ENCODE assay signal across 33 cellular contexts in genomic region chr4:184363258-184363657, GRCh38.
"Had no signal": no experiment of that assay in that cellular context is flagged by ENCODE, and none has a peak within 500 bp of the region (broad histone marks: within the 10 kb centered on the region; RNA-seq: fewer than 3 reads in every experiment).

No MANE protein-coding gene starts in this region.

- H3K4me2 ChIP-seq: SK-N-SH had no signal

- H3K36me3 ChIP-seq: breast epithelium, MG63, Peyer's patch, SJSA1 had no signal

- DNase-seq: activated CD4-positive, alpha-beta T cell treated with anti-CD3 and anti-CD28 coated beads, Interleukin-2, amount 10 ng/mL, durations not matched to agents 7 days and 5 days; activated CD4-positive, alpha-beta T cell treated with anti-CD3 and anti-CD28 coated beads, Interleukin-2, amount 50 U/mL, for 48 hours; activated CD8-positive, alpha-beta T cell treated with anti-CD3 and anti-CD28 coated beads, Interleukin-2, amount 10 ng/mL, durations not matched to agents 7 days and 5 days; activated gamma-delta T cell; activated naive CD4-positive, alpha-beta T cell treated with Interleukin-2 at 50 U/mL for 16 hours; activated naive CD8-positive, alpha-beta T cell treated with anti-CD3 and anti-CD28 coated beads, Interleukin-2, amount 10 ng/mL, durations not matched to agents 7 days and 5 days; activated T-cell treated with anti-CD3 and anti-CD28 coated beads, Interleukin-2, amount 50 U/mL, for 24 hours; amygdala; body of pancreas; Kasumi-1; KG1; MG63; NCI-H1048; NCI-H1105 treated with DMSO at 0.1 percent for 48 hours; NCI-H1436; NCI-H1694; NCI-H1930; NCI-H2081 treated with DMSO at 0.1 percent for 48 hours; NCI-H226; NCI-H446 treated with DMSO at 0.1 percent for 48 hours; NCI-H524; NCI-H69; PC-3; Peyer's patch; RPMI8226; SHP77 treated with DMSO at 0.1 percent for 48 hours; SK-N-SH had no signal

- H3K9me3 Mint-ChIP-seq: activated naive CD4-positive, alpha-beta T cell treated with anti-CD3 and anti-CD28 coated beads, Interleukin-2, amount 50 U/mL, for 24 hours; activated T-cell treated with anti-CD3 and anti-CD28 coated beads, Interleukin-2, amount 50 U/mL, for 24 hours; activated T-helper 2 cell treated with anti-CD3 and anti-CD28 coated beads, Interferon-gamma antibody, Interleukin-2, Interleukin-4, amounts not matched to agents 10 μg/mL and 5 μg/mL and 100 μg/mL, durations not matched to agents 14 hours and 24 hours and 36 hours; T-helper 1 cell treated with Interleukin-12 subunit alpha and Interleukin-12 subunit beta and Interleukin-4 antibody, amounts not matched to agents 30 μg/mL and 1 μg/mL, for 36 hours; T-helper 2 cell treated with Interferon-gamma antibody and Interleukin-4, amounts not matched to agents 5 μg/mL and 100 μg/mL, for 36 hours had no signal

- H3K27me3 ChIP-seq: body of pancreas, breast epithelium, MG63, Peyer's patch, SJSA1 had no signal

- H3K4me3 Mint-ChIP-seq: activated CD4-positive, alpha-beta T cell treated with anti-CD3 and anti-CD28 coated beads, Interleukin-2, amount 10 ng/mL, durations not matched to agents 7 days and 5 days; activated CD8-positive, alpha-beta T cell treated with anti-CD3 and anti-CD28 coated beads, Interleukin-2, amount 10 ng/mL, durations not matched to agents 7 days and 5 days; activated naive CD4-positive, alpha-beta T cell treated with anti-CD3 and anti-CD28 coated beads, Interleukin-2, amount 50 U/mL, for 24 hours; activated naive CD8-positive, alpha-beta T cell treated with anti-CD3 and anti-CD28 coated beads, Interleukin-2, amount 10 ng/mL, durations not matched to agents 7 days and 5 days; activated T-cell treated with anti-CD3 and anti-CD28 coated beads, Interleukin-2, amount 50 U/mL, for 24 hours; T-helper 1 cell treated with Interleukin-12 subunit alpha and Interleukin-12 subunit beta and Interleukin-4 antibody, amounts not matched to agents 30 μg/mL and 1 μg/mL, for 36 hours; T-helper 2 cell treated with Interferon-gamma antibody and Interleukin-4, amounts not matched to agents 5 μg/mL and 100 μg/mL, for 36 hours had no signal

- H3K9me3 ChIP-seq: body of pancreas, breast epithelium, MG63, Peyer's patch, SJSA1, SK-N-SH had no signal

- H3K4me3 ChIP-seq: body of pancreas, breast epithelium, MG63, Peyer's patch, SJSA1 had no signal

- H3K27ac ChIP-seq: body of pancreas, Peyer's patch, SJSA1 had no signal

- ATAC-seq: activated CD8-positive, alpha-beta T cell treated with anti-CD3 and anti-CD28 coated beads, Interleukin-2, amount 10 ng/mL, durations not matched to agents 7 days and 5 days; body of pancreas; PC-3 had no signal

- H3K27ac Mint-ChIP-seq: activated CD4-positive, alpha-beta T cell treated with anti-CD3 and anti-CD28 coated beads, Interleukin-2, amount 10 ng/mL, durations not matched to agents 7 days and 5 days; activated CD8-positive, alpha-beta T cell treated with anti-CD3 and anti-CD28 coated beads, Interleukin-2, amount 10 ng/mL, durations not matched to agents 7 days and 5 days; activated naive CD4-positive, alpha-beta T cell treated with anti-CD3 and anti-CD28 coated beads, Interleukin-2, amount 50 U/mL, for 24 hours; activated naive CD8-positive, alpha-beta T cell treated with anti-CD3 and anti-CD28 coated beads, Interleukin-2, amount 10 ng/mL, durations not matched to agents 7 days and 5 days; activated T-cell treated with anti-CD3 and anti-CD28 coated beads, Interleukin-2, amount 50 U/mL, for 24 hours; activated T-helper 2 cell treated with anti-CD3 and anti-CD28 coated beads, Interferon-gamma antibody, Interleukin-2, Interleukin-4, amounts not matched to agents 10 μg/mL and 5 μg/mL and 100 μg/mL, durations not matched to agents 14 hours and 24 hours and 36 hours; T-helper 1 cell treated with Interleukin-12 subunit alpha and Interleukin-12 subunit beta and Interleukin-4 antibody, amounts not matched to agents 30 μg/mL and 1 μg/mL, for 36 hours; T-helper 2 cell treated with Interferon-gamma antibody and Interleukin-4, amounts not matched to agents 5 μg/mL and 100 μg/mL, for 36 hours had no signal

- H3K9ac ChIP-seq: SK-N-SH had no signal

- H3K27me3 Mint-ChIP-seq: activated CD4-positive, alpha-beta T cell treated with anti-CD3 and anti-CD28 coated beads, Interleukin-2, amount 10 ng/mL, durations not matched to agents 7 days and 5 days; activated naive CD4-positive, alpha-beta T cell treated with anti-CD3 and anti-CD28 coated beads, Interleukin-2, amount 50 U/mL, for 24 hours; activated naive CD8-positive, alpha-beta T cell treated with anti-CD3 and anti-CD28 coated beads, Interleukin-2, amount 10 ng/mL, durations not matched to agents 7 days and 5 days; activated T-cell treated with anti-CD3 and anti-CD28 coated beads, Interleukin-2, amount 50 U/mL, for 24 hours had no signal
